2 cellular contexts compared by ENCODE assay signal in genomic region chr1:93675272-93675671, GRCh38.
TF ChIP-seq lines count a peak whose summit lies in the region.

No MANE protein-coding gene starts in this region.

TF ChIP-seq in SK-N-SH, 30 proteins besides CTCF, POLR2A, EP300 and RAD21:
- TF ChIP-seq REST (IDR thresholded peaks at IDR 0.05; ENCODE audit: low read depth, low read length) (no peak), FOXM1 (IDR thresholded peaks at IDR 0.05; ENCODE audit: low read depth) (no peak), CHD2 (IDR thresholded peaks at IDR 0.05; ENCODE audit: low read length, partially characterized antibody) (no peak), NRF1 (IDR thresholded peaks at IDR 0.05; ENCODE audit: low read depth, low read length) (no peak), RFX5 (IDR thresholded peaks at IDR 0.05; ENCODE audit: low read length) (no peak), GATA2 (CRISPR knock-in tag; IDR thresholded peaks at IDR 0.05) (no peak), PBX3 (IDR thresholded peaks at IDR 0.05) (no peak), USF2 (IDR thresholded peaks at IDR 0.05; ENCODE audit: borderline replicate concordance, low read depth, low read length) (no peak), SIN3A (IDR thresholded peaks at IDR 0.05; ENCODE audit: borderline replicate concordance, low read depth, low read length) (no peak), NFIC (IDR thresholded peaks at IDR 0.05; ENCODE audit: borderline replicate concordance) (no peak)

TF ChIP-seq in SK-N-SH treated with all-trans-retinoic acid at 6 μM for 48 hours, 23 proteins besides CTCF, POLR2A, EP300 and RAD21 (continued from another document):
- TF ChIP-seq CSRNP3 (CRISPR knock-in tag; IDR thresholded peaks at IDR 0.05) (no peak), ZNF565 (CRISPR knock-in tag; conservative IDR thresholded peaks at IDR 0.05; ENCODE audit: low read depth) (no peak), CSDC2 (CRISPR knock-in tag; IDR thresholded peaks at IDR 0.05) (no peak), OSR1 (CRISPR knock-in tag; IDR thresholded peaks at IDR 0.05) (no peak), ESRRG (CRISPR knock-in tag; IDR thresholded peaks at IDR 0.05) (no peak), ARNTL (CRISPR knock-in tag; IDR thresholded peaks at IDR 0.05; ENCODE audit: borderline replicate concordance, low read depth) (no peak), RARB (CRISPR knock-in tag; IDR thresholded peaks at IDR 0.05) (no peak), GLIS3 (CRISPR knock-in tag; IDR thresholded peaks at IDR 0.05) (no peak), ZFP3 (CRISPR knock-in tag; IDR thresholded peaks at IDR 0.05) (no peak), BACH2 (CRISPR knock-in tag; IDR thresholded peaks at IDR 0.05; ENCODE audit: borderline replicate concordance) (no peak), SNAI2 (CRISPR knock-in tag; IDR thresholded peaks at IDR 0.05) (no peak), POU6F1 (CRISPR knock-in tag; IDR thresholded peaks at IDR 0.05; ENCODE audit: borderline replicate concordance, low read depth) (no peak), PPARA (CRISPR knock-in tag; IDR thresholded peaks at IDR 0.05; ENCODE audit: borderline replicate concordance) (no peak), ZFP30 (CRISPR knock-in tag; IDR thresholded peaks at IDR 0.05) (no peak), TSHZ2 (CRISPR knock-in tag; IDR thresholded peaks at IDR 0.05) (no peak), ZC3H10 (CRISPR knock-in tag; IDR thresholded peaks at IDR 0.05) (no peak), ISL1 (CRISPR knock-in tag; IDR thresholded peaks at IDR 0.05) (no peak), PATZ1 (CRISPR knock-in tag; IDR thresholded peaks at IDR 0.05; ENCODE audit: borderline replicate concordance) (no peak)
